In genomic region chr2:42293019-42293418, GRCh38 we compare ENCODE assay signal across 22 cellular contexts.
"Had no signal": no experiment of that assay in that cellular context is flagged by ENCODE, and none has a peak within 500 bp of the region (broad histone marks: within the 10 kb centered on the region; RNA-seq: fewer than 3 reads in every experiment).

No MANE protein-coding gene starts in this region.

- H3K9me3 ChIP-seq: lower lobe of right lung, sigmoid colon, testis, uterus had no signal

- H3K9ac ChIP-seq: neural progenitor cell had no signal

- H3K9me3 Mint-ChIP-seq: activated B cell treated with CpG ODN at 0.5 μM for 24 hours; activated CD4-positive, alpha-beta T cell treated with anti-CD3 and anti-CD28 coated beads, Interleukin-2, amount 10 ng/mL, durations not matched to agents 24 days and 14 days; effector memory CD8-positive, alpha-beta T cell; neural progenitor cell had no signal

- H2AFZ ChIP-seq: neural progenitor cell had no signal

- H3K4me2 ChIP-seq: neural progenitor cell, smooth muscle cell had no signal

- H3K4me3 Mint-ChIP-seq: activated B cell treated with CpG ODN at 0.5 μM for 24 hours; activated CD4-positive, alpha-beta T cell treated with anti-CD3 and anti-CD28 coated beads, Interleukin-2, amount 10 ng/mL, durations not matched to agents 24 days and 14 days; activated naive CD8-positive, alpha-beta T cell treated with anti-CD3 and anti-CD28 coated beads for 36 hours; naive thymus-derived CD8-positive, alpha-beta T cell; neural progenitor cell had no signal

- ATAC-seq: effector memory CD8-positive, alpha-beta T cell; esophagus mucosa; left lobe of liver; lower lobe of right lung; naive thymus-derived CD8-positive, alpha-beta T cell had no signal

- H3K36me3 ChIP-seq: uterus had no signal

- H3K4me1 ChIP-seq: lower lobe of right lung, neural progenitor cell, testis, uterus had no signal

- H3K27me3 Mint-ChIP-seq: activated B cell treated with CpG ODN at 0.5 μM for 24 hours; activated CD4-positive, alpha-beta T cell treated with anti-CD3 and anti-CD28 coated beads, Interleukin-2, amount 10 ng/mL, durations not matched to agents 24 days and 14 days; activated naive CD8-positive, alpha-beta T cell treated with anti-CD3 and anti-CD28 coated beads for 36 hours; effector memory CD8-positive, alpha-beta T cell; naive thymus-derived CD8-positive, alpha-beta T cell had no signal

- H3K27ac ChIP-seq: lower lobe of right lung, neural progenitor cell, sigmoid colon, testis, uterus had no signal

- H3K27ac Mint-ChIP-seq: activated B cell treated with CpG ODN at 0.5 μM for 24 hours; activated CD4-positive, alpha-beta T cell treated with anti-CD3 and anti-CD28 coated beads, Interleukin-2, amount 10 ng/mL, durations not matched to agents 24 days and 14 days; activated naive CD8-positive, alpha-beta T cell treated with anti-CD3 and anti-CD28 coated beads for 36 hours; neural progenitor cell had no signal

- H3K4me3 ChIP-seq: lower lobe of right lung, neural progenitor cell, sigmoid colon, smooth muscle cell, testis, uterus had no signal

- H3K27me3 ChIP-seq: neural progenitor cell, sigmoid colon, testis, uterus had no signal

- DNase-seq: activated B cell treated with CpG ODN at 0.5 μM for 24 hours; activated CD4-positive, alpha-beta T cell treated with anti-CD3 and anti-CD28 coated beads, Interleukin-2, amount 10 ng/mL, durations not matched to agents 24 days and 14 days; activated gamma-delta T cell; activated naive CD8-positive, alpha-beta T cell treated with anti-CD3 and anti-CD28 coated beads for 36 hours; central memory CD4-positive, alpha-beta T cell; dermis blood vessel endothelial cell; effector memory CD8-positive, alpha-beta T cell; foreskin melanocyte; lower lobe of right lung; naive thymus-derived CD8-positive, alpha-beta T cell; sigmoid colon; stimulated activated CD4-positive, alpha-beta T cell treated with anti-CD3 and anti-CD28 coated beads, Interleukin-15, amount 100 ng/mL, for 24 hours; stimulated activated CD4-positive, alpha-beta T cell treated with anti-CD3 and anti-CD28 coated beads, Interleukin-2, amount 100 ng/mL, for 48 hours; stimulated activated CD8-positive, alpha-beta memory T cell treated with anti-CD3 and anti-CD28 coated beads, Interleukin-4, amount 100 ng/mL, for 48 hours; stimulated activated naive CD4-positive, alpha-beta T cell; testis; trophoblast cell; uterus had no signal

- H3K4me1 Mint-ChIP-seq: neural progenitor cell had no signal
